Comparison of ENCODE assay signal across 22 cellular contexts in genomic region chr2:74188696-74189095, GRCh38.
"Had no signal": no experiment of that assay in that cellular context is flagged by ENCODE, and none has a peak within 500 bp of the region (broad histone marks: within the 10 kb centered on the region; RNA-seq: fewer than 3 reads in every experiment).

No MANE protein-coding gene starts in this region.

- H3K36me3 Mint-ChIP-seq: activated naive CD4-positive, alpha-beta T cell treated with anti-CD3 and anti-CD28 coated beads, Interleukin-2, amount 10 ng/mL, durations not matched to agents 7 days and 5 days; mesothelial cell of epicardium; naive thymus-derived CD8-positive, alpha-beta T cell; neural progenitor cell had no signal

- H3K27me3 ChIP-seq: heart right ventricle, left lung, neural progenitor cell, upper lobe of left lung had no signal

- H3K27ac Mint-ChIP-seq: activated CD8-positive, alpha-beta memory T cell treated with anti-CD3 and anti-CD28 coated beads, Interleukin-2, amount 10 ng/mL, durations not matched to agents 7 days and 5 days; activated CD8-positive, alpha-beta T cell treated with anti-CD3 and anti-CD28 coated beads for 36 hours; activated naive CD4-positive, alpha-beta T cell treated with anti-CD3 and anti-CD28 coated beads, Interleukin-2, amount 10 ng/mL, durations not matched to agents 7 days and 5 days; neural progenitor cell had no signal

- H3K9me3 ChIP-seq: heart right ventricle, left lung, thoracic aorta, upper lobe of left lung had no signal

- ATAC-seq: activated CD4-positive, CD25-positive, alpha-beta regulatory T cell treated with anti-CD3 and anti-CD28 coated beads, Interleukin-2, amount 50 U/mL, for 24 hours; activated CD8-positive, alpha-beta memory T cell treated with anti-CD3 and anti-CD28 coated beads, Interleukin-2, amount 10 ng/mL, durations not matched to agents 7 days and 5 days; activated CD8-positive, alpha-beta T cell treated with anti-CD3 and anti-CD28 coated beads for 36 hours; left lung; naive thymus-derived CD8-positive, alpha-beta T cell had no signal

- H3K36me3 ChIP-seq: heart right ventricle, left lung, neural progenitor cell, thoracic aorta, upper lobe of left lung had no signal

- H3K27me3 Mint-ChIP-seq: activated CD4-positive, alpha-beta T cell treated with anti-CD3 and anti-CD28 coated beads, Interleukin-2, amount 10 ng/mL, durations not matched to agents 24 days and 14 days had no signal

- H3K4me1 ChIP-seq: neural progenitor cell, upper lobe of left lung had no signal

- H3K27ac ChIP-seq: coronary artery, left lung, neural progenitor cell, thoracic aorta, upper lobe of left lung had no signal

- DNase-seq: activated CD4-positive, alpha-beta T cell treated with anti-CD3 and anti-CD28 coated beads, Interleukin-2, amount 10 ng/mL, durations not matched to agents 24 days and 14 days; activated CD8-positive, alpha-beta memory T cell treated with anti-CD3 and anti-CD28 coated beads, Interleukin-2, amount 10 ng/mL, durations not matched to agents 7 days and 5 days; activated CD8-positive, alpha-beta T cell treated with anti-CD3 and anti-CD28 coated beads for 36 hours; activated effector memory CD4-positive, alpha-beta T cell treated with anti-CD3 and anti-CD28 coated beads, Interleukin-2, amount 50 U/mL, for 16 hours; activated naive CD4-positive, alpha-beta T cell treated with anti-CD3 and anti-CD28 coated beads, Interleukin-2, amount 10 ng/mL, durations not matched to agents 7 days and 5 days; activated T-cell treated with anti-CD3 and anti-CD28 coated beads for 4 hours; amygdala; cerebellar nuclear complex; erythroblast; left lung; naive thymus-derived CD8-positive, alpha-beta T cell; retina; stimulated activated CD4-positive, alpha-beta T cell treated with anti-CD3 and anti-CD28 coated beads, Interleukin-2, amount 100 ng/mL, for 48 hours; stimulated activated naive CD4-positive, alpha-beta T cell had no signal

- H3K4me3 Mint-ChIP-seq: activated CD4-positive, alpha-beta T cell treated with anti-CD3 and anti-CD28 coated beads, Interleukin-2, amount 10 ng/mL, durations not matched to agents 24 days and 14 days; activated CD8-positive, alpha-beta memory T cell treated with anti-CD3 and anti-CD28 coated beads, Interleukin-2, amount 10 ng/mL, durations not matched to agents 7 days and 5 days; activated CD8-positive, alpha-beta T cell treated with anti-CD3 and anti-CD28 coated beads for 36 hours; activated naive CD4-positive, alpha-beta T cell treated with anti-CD3 and anti-CD28 coated beads, Interleukin-2, amount 10 ng/mL, durations not matched to agents 7 days and 5 days; mesothelial cell of epicardium; naive thymus-derived CD8-positive, alpha-beta T cell; neural progenitor cell; T-helper 1 cell treated with Interleukin-12 subunit alpha and Interleukin-12 subunit beta and Interleukin-4 antibody, amounts not matched to agents 30 μg/mL and 1 μg/mL, for 36 hours had no signal

- H3K4me3 ChIP-seq: coronary artery, heart right ventricle, left lung, neural progenitor cell, thoracic aorta, upper lobe of left lung had no signal

- H3K9ac ChIP-seq: neural progenitor cell had no signal

- H3K9me3 Mint-ChIP-seq: activated CD8-positive, alpha-beta T cell treated with anti-CD3 and anti-CD28 coated beads for 36 hours; mesothelial cell of epicardium; naive thymus-derived CD8-positive, alpha-beta T cell; neural progenitor cell had no signal
